ENCODE assay signal across 11 cellular contexts in genomic region chr17:45429338-45430005, GRCh38. TPM values are rescaled to one million over a fixed set of nuclear protein-coding genes. Genes with fewer than 3 reads are reported as not detected.
A peak's percentile ranks its signal among the peaks of the same experiment; 100 is the strongest.
DNase-seq lines count a peak whose midpoint lies in the region; ATAC-seq, FAIRE-seq and TF ChIP-seq lines count a peak whose summit lies in the region.
"Had no signal": no experiment of that assay in that cellular context is flagged by ENCODE, and none has a peak within 500 bp of the region (broad histone marks: within the 10 kb centered on the region; RNA-seq: fewer than 3 reads in every experiment).

No MANE protein-coding gene starts in this region.

- peaks cover 0 to 3% of the 10 kb centered on the region in 2 experiments for H3K36me3 ChIP-seq in keratinocyte (ENCODE audit: control insufficient read depth in 2 of 2, extremely low read depth in 1 of 2, insufficient read depth in 2 of 2, low read length in 2 of 2)
- H3K36me3 ChIP-seq in suprapubic skin: peaks cover under 1% of the 10 kb centered on the region

- no peak overlapping the region for H2AFZ ChIP-seq in keratinocyte (ENCODE audit: control insufficient read depth, low read length)

- H3K4me3 Mint-ChIP-seq in activated CD8-positive, alpha-beta memory T cell treated with anti-CD3 and anti-CD28 coated beads, Interleukin-2, amount 10 ng/mL, durations not matched to agents 7 days and 5 days: peak overlapping the region; percentile 63
- peak overlapping the region in 2 of 3 donors; percentile 61 to 76 for H3K4me3 Mint-ChIP-seq in T-cell
- H3K4me3 Mint-ChIP-seq: activated naive CD4-positive, alpha-beta T cell treated with anti-CD3 and anti-CD28 coated beads, Interleukin-2, amount 50 U/mL, for 24 hours had no signal

- H3K9me3 ChIP-seq in keratinocyte (ENCODE audit: control insufficient read depth, low read depth, low read length) (no peaks in the 10 kb centered on the region), suprapubic skin (no peaks in the 10 kb centered on the region)

- no peaks in the 10 kb centered on the region for H4K20me1 ChIP-seq in keratinocyte (ENCODE audit: control insufficient read depth, extremely low read depth, insufficient read depth, low read length)

- TF ChIP-seq CTCF in keratinocyte (optimal IDR thresholded peaks at IDR 0.05 in 1 of 3, IDR thresholded peaks at IDR 0.05 in 1 of 3, conservative IDR thresholded peaks at IDR 0.05 in 1 of 3; ENCODE audit: extremely low read depth in 1 of 3, insufficient read depth in 2 of 3, low read length in 3 of 3): no peak
- no peak for TF ChIP-seq CTCF in suprapubic skin (IDR thresholded peaks at IDR 0.05)

- no peak for TF ChIP-seq POLR2A in suprapubic skin (IDR thresholded peaks at IDR 0.05)

- peaks cover 26% of the 10 kb centered on the region for H3K4me1 Mint-ChIP-seq in activated CD8-positive, alpha-beta memory T cell treated with anti-CD3 and anti-CD28 coated beads, Interleukin-2, amount 10 ng/mL, durations not matched to agents 7 days and 5 days
- peaks cover 23 to 28% (median 25%) of the 10 kb centered on the region in 3 donors for H3K4me1 Mint-ChIP-seq in T-cell

- no peaks in the 10 kb centered on the region for H3K27me3 Mint-ChIP-seq in activated CD8-positive, alpha-beta memory T cell treated with anti-CD3 and anti-CD28 coated beads, Interleukin-2, amount 10 ng/mL, durations not matched to agents 7 days and 5 days
- no peaks in the 10 kb centered on the region for H3K27me3 Mint-ChIP-seq in T-cell
- H3K27me3 Mint-ChIP-seq: activated naive CD4-positive, alpha-beta T cell treated with anti-CD3 and anti-CD28 coated beads, Interleukin-2, amount 50 U/mL, for 24 hours had no signal

- H3K27ac Mint-ChIP-seq in activated CD8-positive, alpha-beta memory T cell treated with anti-CD3 and anti-CD28 coated beads, Interleukin-2, amount 10 ng/mL, durations not matched to agents 7 days and 5 days: no peak overlapping the region
- no peak overlapping the region for H3K27ac Mint-ChIP-seq in T-cell
- H3K27ac Mint-ChIP-seq: activated naive CD4-positive, alpha-beta T cell treated with anti-CD3 and anti-CD28 coated beads, Interleukin-2, amount 50 U/mL, for 24 hours had no signal

- H3K4me1 ChIP-seq in keratinocyte (ENCODE audit: control insufficient read depth, extremely low read depth, insufficient read depth, low read length) (peaks cover 41% of the 10 kb centered on the region), suprapubic skin (peaks cover 86% of the 10 kb centered on the region)

- H3K36me3 Mint-ChIP-seq in activated CD8-positive, alpha-beta memory T cell treated with anti-CD3 and anti-CD28 coated beads, Interleukin-2, amount 10 ng/mL, durations not matched to agents 7 days and 5 days: peaks cover 7% of the 10 kb centered on the region
- no peaks in the 10 kb centered on the region for H3K36me3 Mint-ChIP-seq in T-cell
- H3K36me3 Mint-ChIP-seq: activated naive CD4-positive, alpha-beta T cell treated with anti-CD3 and anti-CD28 coated beads, Interleukin-2, amount 50 U/mL, for 24 hours had no signal

- no peak overlapping the region for H3K9ac ChIP-seq in keratinocyte (ENCODE audit: control insufficient read depth, extremely low read depth, insufficient read depth, low read length)

- H3K4me2 ChIP-seq in keratinocyte (ENCODE audit: control insufficient read depth, extremely low read depth, insufficient read depth, low read depth, low read length): peak overlapping the region; percentile 89

- no peak for DNase-seq in activated CD8-positive, alpha-beta memory T cell treated with anti-CD3 and anti-CD28 coated beads, Interleukin-2, amount 10 ng/mL, durations not matched to agents 7 days and 5 days
- no peak for DNase-seq in activated CD8-positive, alpha-beta memory T cell treated with anti-CD3 and anti-CD28 coated beads for 24 hours
- DNase-seq in T-cell: no peak
- no peak for DNase-seq in keratinocyte (ENCODE audit: low read depth, low spot score)
- DNase-seq in suprapubic skin (ENCODE audit: low spot score in 2 of 2): peak in 1 of 2 donors; percentile 67
- no peak for DNase-seq in SW 1271 (lab: John Stamatoyannopoulos, UW)
- DNase-seq in caudate nucleus (lab: John Stamatoyannopoulos, UW): no peak

- H3K27ac ChIP-seq in keratinocyte (ENCODE audit: control insufficient read depth, insufficient read depth, low read length) (no peak overlapping the region), suprapubic skin (peak overlapping the region; percentile 93), caudate nucleus (ENCODE audit: low read depth, low read length) (no peak overlapping the region)

- ATAC-seq in activated CD8-positive, alpha-beta memory T cell treated with anti-CD3 and anti-CD28 coated beads, Interleukin-2, amount 10 ng/mL, durations not matched to agents 7 days and 5 days: no peak
- ATAC-seq in T-cell (replicated peaks in 1 of 4): no peak
- no peak for ATAC-seq in HG02642 (IDR thresholded peaks at IDR 0.05; ENCODE audit: poor library complexity, unreplicated experiment)
- ATAC-seq: esophagus mucosa had no signal

- POLR2A ChIA-PET in T-cell (lab: Charles Lee): no interaction called here

- FAIRE-seq in keratinocyte (lab: Jason Lieb, UNC): no peak
- FAIRE-seq: TTC549 had no signal

- CTCF ChIA-PET in activated CD8-positive, alpha-beta memory T cell treated with anti-CD3 and anti-CD28 coated beads, Interleukin-2, amount 10 ng/mL, durations not matched to agents 7 days and 5 days (lab: Charles Lee): interaction anchor here (0.8 to 1.5 kb wide), 4 partner anchors 11 to 127 kb away, joined by 3 to 7 read pairs (median 5); no protein-coding TSS in a partner anchor
- CTCF ChIA-PET in T-cell (lab: Charles Lee): no interaction called here

- TF ChIP-seq EP300 in suprapubic skin (IDR thresholded peaks at IDR 0.05): no peak

- peak overlapping the region in 2 of 3 experiments; percentile 10 to 17 for H3K4me3 ChIP-seq in keratinocyte (ENCODE audit: control insufficient read depth in 2 of 3, extremely low read depth in 1 of 3, insufficient read depth in 2 of 3, low read depth in 1 of 3, low read length in 3 of 3)
- H3K4me3 ChIP-seq in suprapubic skin: peak overlapping the region; percentile 66

- WGBS in suprapubic skin: 45% methylated on average over 29 of the region's 82 CpGs

- H3K79me2 ChIP-seq in keratinocyte (ENCODE audit: control insufficient read depth, insufficient read depth, low read length): no peaks in the 10 kb centered on the region

- H3K27me3 ChIP-seq in keratinocyte (ENCODE audit: control insufficient read depth, extremely low read depth, insufficient read depth, low read length): peaks cover 12% of the 10 kb centered on the region
- peaks cover 5% of the 10 kb centered on the region for H3K27me3 ChIP-seq in suprapubic skin

- dilution Hi-C loops in keratinocyte (cut with MboI; ENCODE audit: extremely low pct_ligation_motif_present, low sequenced_read_pairs): no loop called here

- no peaks in the 10 kb centered on the region for H3K9me3 Mint-ChIP-seq in activated CD8-positive, alpha-beta memory T cell treated with anti-CD3 and anti-CD28 coated beads, Interleukin-2, amount 10 ng/mL, durations not matched to agents 7 days and 5 days (ENCODE audit: low read depth)
- no peaks in the 10 kb centered on the region for H3K9me3 Mint-ChIP-seq in T-cell
- H3K9me3 Mint-ChIP-seq: activated naive CD4-positive, alpha-beta T cell treated with anti-CD3 and anti-CD28 coated beads, Interleukin-2, amount 50 U/mL, for 24 hours had no signal

- H3K9me1 ChIP-seq in keratinocyte (ENCODE audit: control insufficient read depth, extremely low read depth, insufficient read depth, low read length): no peaks in the 10 kb centered on the region

RNA-seq across cellular contexts. Expression of gene ARHGAP27, which starts 3.2 kb away (rescaled TPM):
- total RNA-seq in activated CD8-positive, alpha-beta memory T cell treated with anti-CD3 and anti-CD28 coated beads, Interleukin-2, amount 10 ng/mL, durations not matched to agents 7 days and 5 days: 100 to 1,000 TPM in 1 of 2 experiments, 10 to 100 TPM in 1; 79.5 to 104 TPM
- 100 to 1,000 TPM in 3 of 5 donors, 10 to 100 TPM in 2; 56.4 to 120 (median 113) TPM for total RNA-seq in T-cell
- 13.2 to 37.4 TPM (median 14.4 TPM) in 3 replicates for polyA plus RNA-seq in keratinocyte
- polyA plus RNA-seq in keratinocyte (2011; ENCODE audit: low read depth): 13.8 TPM
- 9.9 and 18.5 TPM in 2 replicates for polyA plus RNA-seq in keratinocyte (2011; cell fraction: cytosol; rRNA removed)
- 70.1 and 88.7 TPM in 2 replicates for polyA plus RNA-seq in keratinocyte (2011; cell fraction: nucleus; rRNA removed)
- 16.6 and 34.7 TPM in 2 replicates for polyA plus RNA-seq in keratinocyte (2012; ENCODE audit: low replicate concordance)
- 16.5 to 25.6 TPM (median 18.3 TPM) in 3 replicates for polyA minus RNA-seq in keratinocyte
- polyA minus RNA-seq in keratinocyte (2011; cell fraction: cytosol; rRNA and poly(A)+ RNA removed): 21.3 TPM
- polyA minus RNA-seq in keratinocyte (2011; cell fraction: nucleus; rRNA and poly(A)+ RNA removed): 47.1 and 62.7 TPM in 2 replicates
- 10 to 100 TPM; 54.4 to 93.6 (median 71.3) TPM for total RNA-seq in suprapubic skin
